15 cellular contexts compared by ENCODE assay signal in genomic region chr18:3379685-3380084, GRCh38.
DNase-seq lines count a peak whose midpoint lies in the region; ATAC-seq and TF ChIP-seq lines count a peak whose summit lies in the region.
"Had no signal": no experiment of that assay in that cellular context is flagged by ENCODE, and none has a peak within 500 bp of the region (broad histone marks: within the 10 kb centered on the region; RNA-seq: fewer than 3 reads in every experiment).

No MANE protein-coding gene starts in this region.

- H3K36me3 ChIP-seq in mammary epithelial cell (ENCODE audit: insufficient read depth, low read length) (no peaks in the 10 kb centered on the region), RWPE2 (ENCODE audit: low read depth) (no peaks in the 10 kb centered on the region), neural cell (ENCODE audit: insufficient read depth, low read length) (no peaks in the 10 kb centered on the region), GM23338 (ENCODE audit: insufficient read depth) (no peaks in the 10 kb centered on the region)

- intact Hi-C loops in mammary epithelial cell (cut with micrococcal nuclease), result loop anchor here (2.0 to 5.0 kb wide), 3 partner anchors 69 to 213 kb away; no protein-coding TSS in a partner anchor
- intact Hi-C loops in MCF 10A (cut with micrococcal nuclease), result loop anchor here (1.0 to 10.0 kb wide), 2 partner anchors 75 to 215 kb away; no protein-coding TSS in a partner anchor

- H3K27ac Mint-ChIP-seq in MCF 10A (ENCODE audit: low read depth, unreplicated experiment), result no peak overlapping the region
- H3K27ac Mint-ChIP-seq in GM23338, result no peak overlapping the region
- H3K27ac Mint-ChIP-seq: B cell; CD4-positive, alpha-beta memory T cell had no signal

- no peak for ATAC-seq in RWPE2 (ENCODE audit: low read depth)
- no peak for ATAC-seq in HG03521 (IDR thresholded peaks at IDR 0.05; ENCODE audit: unreplicated experiment)
- ATAC-seq in GM23338, result no peak

- no peaks in the 10 kb centered on the region for H4K20me1 ChIP-seq in mammary epithelial cell (ENCODE audit: insufficient read depth, low read length)
- no peaks in the 10 kb centered on the region for H4K20me1 ChIP-seq in neural cell (ENCODE audit: insufficient read depth)
- H4K20me1 ChIP-seq in GM23338 (replicated peaks; ENCODE audit: insufficient read depth), result no peaks in the 10 kb centered on the region

- CTCF ChIA-PET in mammary epithelial cell (lab: Charles Lee; ENCODE audit: low non-redundant PET), result no interaction called here
- CTCF ChIA-PET in MCF 10A (lab: Yijun Ruan, JAX), result interaction anchor here (0.6 to 0.8 kb wide), 2 partner anchors 12 to 161 kb away, joined by 4 read pairs; no protein-coding TSS in a partner anchor

- H3K27me3 Mint-ChIP-seq in MCF 10A (ENCODE audit: insufficient read depth, unreplicated experiment), result no peaks in the 10 kb centered on the region
- peaks cover 6% of the 10 kb centered on the region for H3K27me3 Mint-ChIP-seq in GM23338 (ENCODE audit: insufficient read depth, low read depth, poor library complexity)
- H3K27me3 Mint-ChIP-seq: B cell had no signal

- no peaks in the 10 kb centered on the region for H3K9me2 ChIP-seq in neural cell (ENCODE audit: insufficient read depth, low read length)
- no peaks in the 10 kb centered on the region for H3K9me2 ChIP-seq in GM23338 (ENCODE audit: insufficient read depth)

- no peaks in the 10 kb centered on the region for H3K4me1 Mint-ChIP-seq in MCF 10A (ENCODE audit: insufficient read depth, unreplicated experiment)
- H3K4me1 Mint-ChIP-seq in GM23338, result peaks cover 11% of the 10 kb centered on the region; the same call in 2 of the 3 replicates

- no TSS peak for BruUV-seq in mammary epithelial cell (replicated peaks; lab: Mats Ljungman, UMichigan)
- BruUV-seq in MCF 10A (replicated peaks; lab: Mats Ljungman, UMichigan), result no TSS peak

- H3K79me2 ChIP-seq in mammary epithelial cell (ENCODE audit: insufficient read depth, low read length), result no peaks in the 10 kb centered on the region
- no peaks in the 10 kb centered on the region for H3K79me2 ChIP-seq in neural cell (replicated peaks; ENCODE audit: insufficient read depth, low read length)
- no peaks in the 10 kb centered on the region for H3K79me2 ChIP-seq in GM23338 (replicated peaks; ENCODE audit: insufficient read depth)

- H3K36me3 Mint-ChIP-seq in MCF 10A (ENCODE audit: insufficient read depth, unreplicated experiment) (no peaks in the 10 kb centered on the region), GM23338 (ENCODE audit: low read depth) (no peaks in the 10 kb centered on the region)
- H3K36me3 Mint-ChIP-seq: CD4-positive, alpha-beta memory T cell had no signal

- peaks cover 11% of the 10 kb centered on the region for H3K4me1 ChIP-seq in mammary epithelial cell (ENCODE audit: insufficient read depth, low read length)
- H3K4me1 ChIP-seq in RWPE2 (ENCODE audit: insufficient read depth, poor library complexity, severe bottlenecking), result peaks cover 9% of the 10 kb centered on the region
- H3K4me1 ChIP-seq in GM23338 (ENCODE audit: insufficient read depth), result peaks cover 9% of the 10 kb centered on the region

- dilution Hi-C loops in mammary epithelial cell (cut with HindIII; ENCODE audit: low sequenced_read_pairs), result no loop called here

- peak; percentile 51 for TF ChIP-seq EP300 in neural cell (conservative IDR thresholded peaks at IDR 0.05; ENCODE audit: poor library complexity, severe bottlenecking)

- H3K27ac ChIP-seq in mammary epithelial cell (ENCODE audit: insufficient read depth, low read depth, low read length) (peak overlapping the region; percentile 51), RWPE2 (ENCODE audit: poor library complexity, severe bottlenecking) (peak overlapping the region; percentile 41), neural cell (ENCODE audit: low read length) (no peak overlapping the region), GM23338 (ENCODE audit: low read depth) (no peak overlapping the region)
- H3K27ac ChIP-seq: C4-2B had no signal

- TF ChIP-seq CTCF in mammary epithelial cell (conservative IDR thresholded peaks at IDR 0.05 in 1 of 2, IDR thresholded peaks at IDR 0.05 in 1 of 2; ENCODE audit: extremely low read depth in 1 of 2, insufficient read depth in 1 of 2, low read depth in 1 of 2, low read length in 2 of 2), result no peak
- TF ChIP-seq CTCF in MCF 10A (IDR thresholded peaks at IDR 0.05; ENCODE audit: unreplicated experiment), result no peak
- TF ChIP-seq CTCF in RWPE2 (IDR thresholded peaks at IDR 0.05; ENCODE audit: poor library complexity, severe bottlenecking), result no peak
- TF ChIP-seq CTCF in neural cell (IDR thresholded peaks at IDR 0.05; ENCODE audit: poor library complexity, severe bottlenecking), result no peak
- no peak for TF ChIP-seq CTCF in GM23338 (conservative IDR thresholded peaks at IDR 0.05; ENCODE audit: low read depth in 2 of 2)

- no peak for TF ChIP-seq RAD21 in neural cell (conservative IDR thresholded peaks at IDR 0.05)

- DNase-seq in mammary epithelial cell (no peak), MCF 10A (ENCODE audit: unreplicated experiment) (no peak), RWPE2 (ENCODE audit: low spot score) (no peak), NCI-H146 treated with DMSO at 0.1 percent for 48 hours (lab: John Stamatoyannopoulos, UW; ENCODE audit: unreplicated experiment) (no peak), GM23338 (ENCODE audit: low spot score) (no peak)
- DNase-seq: 8988T; CD4-positive, alpha-beta memory T cell; DMS153; DND-41; GDM1 had no signal

- H3K4me2 ChIP-seq in mammary epithelial cell (ENCODE audit: insufficient read depth, low read depth, low read length) (no peak overlapping the region), neural cell (ENCODE audit: low read length) (no peak overlapping the region), GM23338 (no peak overlapping the region)

- H3K4me3 ChIP-seq in mammary epithelial cell (replicated peaks in 1 of 3; ENCODE audit: insufficient read depth in 1 of 3, low read depth in 2 of 3, low read length in 3 of 3) (no peak overlapping the region), RWPE2 (ENCODE audit: severe bottlenecking) (no peak overlapping the region), neural cell (ENCODE audit: low read length) (no peak overlapping the region), GM23338 (no peak overlapping the region)
- H3K4me3 ChIP-seq: K562 had no signal

- POLR2A ChIA-PET in MCF 10A (lab: Yijun Ruan, JAX), result interaction anchor here (1.0 to 1.6 kb wide), 2 partner anchors 12 to 34 kb away, joined by 4 to 10 read pairs; no protein-coding TSS in a partner anchor

- no peak overlapping the region for H3K9ac ChIP-seq in mammary epithelial cell (ENCODE audit: insufficient read depth, low read length)
- no peak overlapping the region for H3K9ac ChIP-seq in neural cell (ENCODE audit: low read length)

- no peak overlapping the region for H3K4me3 Mint-ChIP-seq in MCF 10A (ENCODE audit: unreplicated experiment)
- H3K4me3 Mint-ChIP-seq in GM23338, result no peak overlapping the region
- H3K4me3 Mint-ChIP-seq: B cell; CD4-positive, alpha-beta memory T cell had no signal

- in situ Hi-C loops in mammary epithelial cell (cut with MboI; ENCODE audit: low sequenced_read_pairs in 2 of 2), result loop anchor here in 1 of 2 donors (10.0 kb wide), 1 partner anchor 65 kb away; no protein-coding TSS in a partner anchor

- H2AFZ ChIP-seq in mammary epithelial cell (ENCODE audit: low read depth, low read length) (no peak overlapping the region), neural cell (ENCODE audit: low read depth, low read length) (no peak overlapping the region), GM23338 (no peak overlapping the region)

- WGBS in mammary epithelial cell (ENCODE audit: low coverage, missing lambda C conversion rate), result 98% methylated on average over 2 of the region's 2 CpGs

- H3K9me3 Mint-ChIP-seq in MCF 10A (ENCODE audit: unreplicated experiment), result no peaks in the 10 kb centered on the region
- H3K9me3 Mint-ChIP-seq in GM23338, result no peaks in the 10 kb centered on the region
- H3K9me3 Mint-ChIP-seq: CD4-positive, alpha-beta memory T cell had no signal

- H3K9me3 ChIP-seq in mammary epithelial cell (replicated peaks; ENCODE audit: insufficient read depth, low read length) (no peaks in the 10 kb centered on the region), RWPE2 (ENCODE audit: severe bottlenecking) (no peaks in the 10 kb centered on the region), neural cell (ENCODE audit: low read length) (no peaks in the 10 kb centered on the region)

- H3K27me3 ChIP-seq in mammary epithelial cell (ENCODE audit: insufficient read depth, low read length), result no peaks in the 10 kb centered on the region
- no peaks in the 10 kb centered on the region for H3K27me3 ChIP-seq in RWPE2 (ENCODE audit: insufficient read depth, poor library complexity, severe bottlenecking)
- no peaks in the 10 kb centered on the region for H3K27me3 ChIP-seq in neural cell (ENCODE audit: insufficient read depth, low read depth, low read length)
- no peaks in the 10 kb centered on the region for H3K27me3 ChIP-seq in GM23338 (ENCODE audit: insufficient read depth)

- H3F3A ChIP-seq in neural cell (ENCODE audit: insufficient read depth, low read length, poor library complexity, severe bottlenecking) (no peaks in the 10 kb centered on the region), GM23338 (replicated peaks; ENCODE audit: low read depth) (no peaks in the 10 kb centered on the region)

TF ChIP-seq in neural cell, 6 proteins besides CTCF, POLR2A, EP300 and RAD21:
- TF ChIP-seq MXI1 (conservative IDR thresholded peaks at IDR 0.05; ENCODE audit: poor library complexity, severe bottlenecking) (no peak), POLR2AphosphoS5 (IDR thresholded peaks at IDR 0.05) (peak; percentile 21)

TF ChIP-seq in GM23338, 12 proteins besides CTCF, POLR2A, EP300 and RAD21 (continues in another document):
- no peak for TF ChIP-seq ZNF331 (CRISPR knock-in tag; IDR thresholded peaks at IDR 0.05; ENCODE audit: low read depth)

Comparison
In these comparisons a context has a peak if more than half of its experiments do, and no peak if none do; other contexts are left out.
1. H3K27ac ChIP-seq: peak in mammary epithelial cell (single experiment) and RWPE2 (single experiment); none in neural cell (single experiment) and GM23338 (single experiment).